In genomic region chr1:235069577-235070563, GRCh38 we compare ENCODE assay signal across 9 cellular contexts. TPM values are rescaled to one million over a fixed set of nuclear protein-coding genes. Genes with fewer than 3 reads are reported as not detected.
DNase-seq lines count a peak whose midpoint lies in the region; ATAC-seq and TF ChIP-seq lines count a peak whose summit lies in the region.
"Had no signal": no experiment of that assay in that cellular context is flagged by ENCODE, and none has a peak within 500 bp of the region (broad histone marks: within the 10 kb centered on the region; RNA-seq: fewer than 3 reads in every experiment).

No MANE protein-coding gene starts in this region.

- POLR2A ChIA-PET in A673 (lab: Charles Lee; ENCODE audit: low non-redundant PET), result no interaction called here

- CTCF ChIA-PET in mammary epithelial cell (lab: Charles Lee; ENCODE audit: low non-redundant PET) (no interaction called here), A673 (lab: Charles Lee) (no interaction called here)

- H3K79me2 ChIP-seq in mammary epithelial cell (ENCODE audit: insufficient read depth, low read length), result no peaks in the 10 kb centered on the region

- H3K4me3 ChIP-seq in mammary epithelial cell (replicated peaks in 1 of 3; ENCODE audit: insufficient read depth in 1 of 3, low read depth in 2 of 3, low read length in 3 of 3), result no peak overlapping the region
- no peak overlapping the region for H3K4me3 ChIP-seq in mucosa of descending colon
- no peak overlapping the region for H3K4me3 ChIP-seq in A673 (ENCODE audit: low read depth, low read length, poor library complexity, severe bottlenecking)

- H3K27me3 ChIP-seq in mammary epithelial cell (ENCODE audit: insufficient read depth, low read length) (no peaks in the 10 kb centered on the region), A673 (replicated peaks; ENCODE audit: insufficient read depth, low read depth, low read length, poor library complexity) (no peaks in the 10 kb centered on the region)

- no peaks in the 10 kb centered on the region for H3K36me3 ChIP-seq in mammary epithelial cell (ENCODE audit: insufficient read depth, low read length)
- H3K36me3 ChIP-seq in mucosa of descending colon (ENCODE audit: low read depth), result no peaks in the 10 kb centered on the region
- no peaks in the 10 kb centered on the region for H3K36me3 ChIP-seq in A673 (ENCODE audit: insufficient read depth, low read length, poor library complexity, severe bottlenecking)

- no TSS peak for BruUV-seq in mammary epithelial cell (replicated peaks; lab: Mats Ljungman, UMichigan)
- BruUV-seq in A673 (replicated peaks; lab: Mats Ljungman, UMichigan), result no TSS peak

- H3K27ac ChIP-seq in mammary epithelial cell (ENCODE audit: insufficient read depth, low read depth, low read length), result peak overlapping the region; percentile 97
- H3K27ac ChIP-seq in A673 (ENCODE audit: low read depth, low read length, poor library complexity, severe bottlenecking), result no peak overlapping the region

- no peak overlapping the region for H2AFZ ChIP-seq in mammary epithelial cell (ENCODE audit: low read depth, low read length)

- 19% methylated on average over 14 of the region's 34 CpGs for WGBS in mammary epithelial cell (ENCODE audit: low coverage, missing lambda C conversion rate)

- DNase-seq in AG20443 (ENCODE audit: low spot score) (peak; percentile 73), NCI-H2029 treated with DMSO at 0.1 percent for 48 hours (lab: John Stamatoyannopoulos, UW) (peak; percentile 79), mammary epithelial cell (peak; percentile 99), mucosa of descending colon (peak; percentile 65 to 88 (median 82)), HUDEP-2 (lab: John Stamatoyannopoulos, UW; ENCODE audit: unreplicated experiment in 76 of 76) (no peak), A673 (ENCODE audit: low spot score) (no peak)
- DNase-seq: Kasumi-1 had no signal

- no peaks in the 10 kb centered on the region for H4K20me1 ChIP-seq in mammary epithelial cell (ENCODE audit: insufficient read depth, low read length)

- peak overlapping the region; percentile 26 for H3K9ac ChIP-seq in mammary epithelial cell (ENCODE audit: insufficient read depth, low read length)

- H3K4me1 ChIP-seq in mammary epithelial cell (ENCODE audit: insufficient read depth, low read length) (peaks cover 55% of the 10 kb centered on the region), mucosa of descending colon (ENCODE audit: low read depth) (peaks cover 34% of the 10 kb centered on the region), A673 (ENCODE audit: insufficient read depth, low read length, poor library complexity, severe bottlenecking) (peaks cover 8% of the 10 kb centered on the region)

- no peak overlapping the region for H3K4me2 ChIP-seq in mammary epithelial cell (ENCODE audit: insufficient read depth, low read depth, low read length)

- no peaks in the 10 kb centered on the region for H3K9me3 ChIP-seq in mammary epithelial cell (replicated peaks; ENCODE audit: insufficient read depth, low read length)
- no peaks in the 10 kb centered on the region for H3K9me3 ChIP-seq in mucosa of descending colon
- H3K9me3 ChIP-seq in A673 (ENCODE audit: low read depth, low read length, poor library complexity, severe bottlenecking), result no peaks in the 10 kb centered on the region

- dilution Hi-C loops in mammary epithelial cell (cut with HindIII; ENCODE audit: low sequenced_read_pairs), result loop anchor here (5.0 to 10.0 kb wide), 5 partner anchors 53 to 573 kb away; no protein-coding TSS in a partner anchor

- ATAC-seq in mucosa of descending colon (peak; percentile 21), HG03280 (IDR thresholded peaks at IDR 0.05; ENCODE audit: unreplicated experiment) (no peak), HG02840 (IDR thresholded peaks at IDR 0.05; ENCODE audit: low FRiP score, unreplicated experiment) (no peak)

- intact Hi-C loops in mammary epithelial cell (cut with micrococcal nuclease), result loop anchor here (5.0 kb wide), 2 partner anchors 143 to 208 kb away; no protein-coding TSS in a partner anchor
- intact Hi-C loops in mucosa of descending colon (cut with DNase I, micrococcal nuclease), result loop anchor here (10.0 kb wide), 2 partner anchors 345 to 355 kb away; no protein-coding TSS in a partner anchor
- intact Hi-C loops in A673 (cut with micrococcal nuclease; ENCODE audit: unreplicated experiment), result no loop called here

- in situ Hi-C loops in mammary epithelial cell (cut with MboI; ENCODE audit: low sequenced_read_pairs in 2 of 2), result loop anchor here (5.0 to 10.0 kb wide), 5 partner anchors 53 to 465 kb away; partner anchors contain the start of gene IRF2BP2 (in 1 of the 2)

- TF ChIP-seq CTCF in mammary epithelial cell (conservative IDR thresholded peaks at IDR 0.05 in 1 of 2, IDR thresholded peaks at IDR 0.05 in 1 of 2; ENCODE audit: extremely low read depth in 1 of 2, insufficient read depth in 1 of 2, low read depth in 1 of 2, low read length in 2 of 2) (no peak), mucosa of descending colon (IDR thresholded peaks at IDR 0.05) (no peak), A673 (conservative IDR thresholded peaks at IDR 0.05; ENCODE audit: low read depth, low read length) (no peak)

RNA-seq across cellular contexts. Expression of gene TOMM20, which starts 58.8 kb away (rescaled TPM):
- total RNA-seq in mammary epithelial cell, result 100 to 1,000 TPM in 1 of 2 donors, 10 to 100 TPM in 1; 96.5 to 102 TPM
- polyA plus RNA-seq in mammary epithelial cell, result 54.8 TPM
- polyA minus RNA-seq in mammary epithelial cell, result 44.8 TPM
- 100 to 1,000 TPM in 1 of 3 donors, 10 to 100 TPM in 2; 81.2 to 110 (median 92.1) TPM for total RNA-seq in mucosa of descending colon
- 72.6 and 74.0 TPM in 2 replicates for total RNA-seq in A673 (2021)

Comparison
In these comparisons a context has a peak if more than half of its experiments do, and no peak if none do; other contexts are left out.
1. DNase-seq: peak in AG20443 (single experiment), NCI-H2029 treated with DMSO at 0.1 percent for 48 hours (single experiment), mammary epithelial cell (single experiment) and mucosa of descending colon (3 of 3); none in HUDEP-2 (0 of 76) and A673 (single experiment).